19 cellular contexts compared by ENCODE assay signal in genomic region chr16:71693168-71693567, GRCh38. TPM values are rescaled to one million over a fixed set of nuclear protein-coding genes. Genes with fewer than 3 reads are reported as not detected.
DNase-seq lines count a peak whose midpoint lies in the region; ATAC-seq and TF ChIP-seq lines count a peak whose summit lies in the region.
"Had no signal": no experiment of that assay in that cellular context is flagged by ENCODE, and none has a peak within 500 bp of the region (broad histone marks: within the 10 kb centered on the region; RNA-seq: fewer than 3 reads in every experiment).

No MANE protein-coding gene starts in this region.

- DNase-seq in GM10266 (ENCODE audit: extremely low spot score) (peak; percentile 11), memory B cell (ENCODE audit: low spot score in 2 of 2) (no peak), UCSD-AML1 (lab: John Stamatoyannopoulos, UW; ENCODE audit: unreplicated experiment) (no peak), mesenteric fat pad (ENCODE audit: low spot score) (no peak)
- DNase-seq in stimulated activated naive CD8-positive, alpha-beta T cell treated with anti-CD3 and anti-CD28 coated beads, Interleukin-15, Interleukin-2, amounts not matched to agents 100 U/mL and 50 U/mL, for 24 hours = no peak
- DNase-seq: DMS79, KBM-7, MV-4-11, NCI-H1694 treated with DMSO at 0.1 percent for 48 hours, NCI-H510A treated with DMSO at 0.1 percent for 48 hours, NCI-H774, RPMI8226, SIG-M5, T-cell had no signal

- H4K20me1 ChIP-seq in OCI-LY3 (ENCODE audit: insufficient read depth, low read length) = no peaks in the 10 kb centered on the region

- H3K4me1 ChIP-seq in OCI-LY3 (ENCODE audit: low read length) = peaks cover 7% of the 10 kb centered on the region

- H3K79me2 ChIP-seq in OCI-LY3 (ENCODE audit: low read length) = no peaks in the 10 kb centered on the region

- H3K4me1 Mint-ChIP-seq in memory B cell = peaks cover 14% of the 10 kb centered on the region

- peak overlapping the region; percentile 40 for H3K4me2 ChIP-seq in OCI-LY3 (ENCODE audit: low read length)

- H3K4me3 ChIP-seq in OCI-LY3 (ENCODE audit: low read length) = no peak overlapping the region

- H3K9me3 ChIP-seq in OCI-LY3 (ENCODE audit: insufficient read depth, low read length) = no peaks in the 10 kb centered on the region

- no peaks in the 10 kb centered on the region for H3K27me3 ChIP-seq in OCI-LY3 (ENCODE audit: low read depth, low read length)

- no peak for TF ChIP-seq CTCF in GM10266 (IDR thresholded peaks at IDR 0.05; ENCODE audit: control insufficient read depth, insufficient read depth, low read depth, missing control alignments)
- no peak for TF ChIP-seq CTCF in OCI-LY3 (IDR thresholded peaks at IDR 0.05; ENCODE audit: low read depth, low read length)

- H3K27me3 Mint-ChIP-seq in memory B cell = no peaks in the 10 kb centered on the region
- H3K27me3 Mint-ChIP-seq: T-cell had no signal

- H3K36me3 ChIP-seq in OCI-LY3 (replicated peaks; ENCODE audit: low read depth, low read length) = no peaks in the 10 kb centered on the region

- no peak overlapping the region for H2AFZ ChIP-seq in OCI-LY3 (ENCODE audit: low read depth, low read length)

- H3K9me3 Mint-ChIP-seq in memory B cell = no peaks in the 10 kb centered on the region
- H3K9me3 Mint-ChIP-seq: T-cell had no signal

- no peak overlapping the region for H3K27ac ChIP-seq in OCI-LY3 (ENCODE audit: low read length)
- H3K27ac ChIP-seq: C4-2B had no signal

- peak overlapping the region; percentile 43 for H3K4me3 Mint-ChIP-seq in memory B cell
- H3K4me3 Mint-ChIP-seq: T-cell had no signal

- peak overlapping the region; percentile 30 for H3K27ac Mint-ChIP-seq in memory B cell

- ATAC-seq in GM19463 (IDR thresholded peaks at IDR 0.05; ENCODE audit: unreplicated experiment) = peak; percentile 54
- ATAC-seq in memory B cell (ENCODE audit: low read depth) = peak; percentile 78
- no peak for ATAC-seq in GM21526 (IDR thresholded peaks at IDR 0.05; ENCODE audit: low FRiP score, unreplicated experiment)
- no peak for ATAC-seq in stimulated activated naive CD8-positive, alpha-beta T cell treated with anti-CD3 and anti-CD28 coated beads, Interleukin-15, Interleukin-2, amounts not matched to agents 100 U/mL and 50 U/mL, for 24 hours
- ATAC-seq: SK-N-SH treated with all-trans-retinoic acid at 6 μM for 48 hours, T-cell had no signal

- H3K36me3 Mint-ChIP-seq in memory B cell = peaks cover 11% of the 10 kb centered on the region

- no peak overlapping the region for H3K9ac ChIP-seq in OCI-LY3 (ENCODE audit: low read length)

RNA-seq across cellular contexts. Expression of gene PHLPP2, which starts 31.3 kb away (rescaled TPM):
- total RNA-seq in mesenteric fat pad = 16.5 TPM

Comparison
In these comparisons a context has a peak if more than half of its experiments do, and no peak if none do; other contexts are left out.
1. ATAC-seq: peak in GM19463 (single experiment) and memory B cell (single experiment); none in GM21526 (single experiment) and stimulated activated naive CD8-positive, alpha-beta T cell treated with anti-CD3 and anti-CD28 coated beads, Interleukin-15, Interleukin-2, amounts not matched to agents 100 U/mL and 50 U/mL, for 24 hours (single experiment).